ENCODE assay signal across 29 cellular contexts in the genomic region with DNA sequence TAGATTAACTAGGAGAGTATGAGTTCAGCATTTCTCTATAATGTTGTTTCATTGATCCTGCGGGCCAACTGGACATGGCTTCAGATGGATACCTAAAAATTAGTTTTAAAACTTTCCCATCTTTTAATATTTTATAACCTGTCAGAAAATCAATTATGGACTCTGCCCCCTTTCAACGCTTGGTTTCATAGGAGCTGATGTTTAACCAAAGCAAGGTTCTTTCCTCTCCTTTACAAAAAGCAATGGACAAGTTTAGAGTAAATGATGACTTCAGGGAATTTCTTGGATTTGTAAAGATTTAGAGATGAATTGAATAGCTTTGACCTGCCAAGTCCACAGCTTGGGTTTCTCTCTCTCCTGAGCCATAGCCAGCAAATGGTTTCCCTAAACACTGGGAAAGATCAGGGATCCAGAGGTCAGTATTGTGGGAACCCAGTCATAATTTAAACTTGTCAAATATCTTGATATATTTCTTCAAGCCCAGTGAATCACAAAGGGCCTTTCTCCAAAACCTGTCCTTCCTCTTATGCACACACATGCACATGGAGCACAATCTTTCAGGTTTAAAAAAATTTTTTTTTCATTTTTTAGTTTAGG.
DNase-seq lines count a peak whose midpoint lies in the region; ATAC-seq, FAIRE-seq and TF ChIP-seq lines count a peak whose summit lies in the region.
"Had no signal": no experiment of that assay in that cellular context is flagged by ENCODE, and none has a peak within 500 bp of the region (broad histone marks: within the 10 kb centered on the region; RNA-seq: fewer than 3 reads in every experiment).

No MANE protein-coding gene starts in this region.

- H3K9ac ChIP-seq in colonic mucosa (ENCODE audit: low read depth in 2 of 2, low read length in 2 of 2), result no peak overlapping the region
- no peak overlapping the region for H3K9ac ChIP-seq in HepG2 (ENCODE audit: insufficient read depth, low read depth, low read length)
- H3K9ac ChIP-seq: BLaER1, parathyroid adenoma had no signal

- no peak overlapping the region for H2AFZ ChIP-seq in HepG2 (ENCODE audit: low read length)
- H2AFZ ChIP-seq: parathyroid adenoma had no signal

- DNase-seq in HT1080 (ENCODE audit: low read depth) (peak; percentile 38), colonic mucosa (no peak), HepG2 (ENCODE audit: low spot score) (no peak), stromal cell of bone marrow (ENCODE audit: low read depth) (peak; percentile 55), AG08395 (ENCODE audit: low spot score) (no peak), T-helper 9 cell (no peak)
- DNase-seq: activated CD4-positive, alpha-beta T cell treated with anti-CD3 and anti-CD28 coated beads for 36 hours; activated CD8-positive, alpha-beta memory T cell treated with anti-CD3 and anti-CD28 coated beads, Interleukin-2, amount 50 U/mL, for 48 hours; activated CD8-positive, alpha-beta T cell treated with anti-CD3 and anti-CD28 coated beads for 36 hours; activated naive CD4-positive, alpha-beta T cell treated with anti-CD3 and anti-CD28 coated beads, Interleukin-2, amount 50 U/mL, for 16 hours; DMS53; heart left ventricle; NCI-H1694; NCI-H446; NCI-H748 treated with DMSO at 0.1 percent for 48 hours; right cardiac atrium; SJCRH30; stimulated activated CD4-positive, alpha-beta T cell treated with anti-CD3 and anti-CD28 coated beads, Interleukin-2, amount 100 ng/mL, for 48 hours; stimulated activated naive CD8-positive, alpha-beta T cell treated with anti-CD3 and anti-CD28 coated beads, Interleukin-15, amount 100 ng/mL, for 72 hours; SW 1271; uterus had no signal

- POLR2A ChIA-PET in HepG2 (lab: Yijun Ruan, JAX), result no interaction called here

- TF ChIP-seq POLR2A in HepG2 (IDR thresholded peaks at IDR 0.05; ENCODE audit: insufficient read depth in 1 of 2, low read depth in 2 of 2, low read length in 2 of 2), result no peak

- intact Hi-C loops in colonic mucosa (cut with DNase I) (no loop called here), HepG2 (cut with micrococcal nuclease; ENCODE audit: unreplicated experiment) (no loop called here)

- in situ Hi-C loops in HepG2 (cut with HindIII; ENCODE audit: extremely low pct_ligation_motif_present, low pct_unique_long_range_greater_than_20kb), result no loop called here

- no peaks in the 10 kb centered on the region for H3K9me3 ChIP-seq in colonic mucosa
- no peaks in the 10 kb centered on the region for H3K9me3 ChIP-seq in HepG2 (ENCODE audit: low read length)
- H3K9me3 ChIP-seq: BLaER1, breast epithelium, heart left ventricle, SJCRH30, uterus had no signal

- TF ChIP-seq EP300 in HepG2 (IDR thresholded peaks at IDR 0.05; ENCODE audit: low read depth in 2 of 2, low read length in 2 of 2) (no peak), HepG2 (CRISPR knock-in tag; IDR thresholded peaks at IDR 0.05; ENCODE audit: borderline replicate concordance) (no peak)

- no peak overlapping the region for H3K4me2 ChIP-seq in HepG2 (ENCODE audit: low read depth, low read length)
- H3K4me2 ChIP-seq: BLaER1 had no signal

- H3K27ac ChIP-seq in colonic mucosa (peak overlapping the region; percentile 89), HepG2 (ENCODE audit: extremely low read length, insufficient read depth, low read length) (no peak overlapping the region)
- H3K27ac ChIP-seq: BLaER1, breast epithelium, foreskin keratinocyte, heart left ventricle, parathyroid adenoma, SJCRH30, uterus had no signal

- BruUV-seq in HepG2 (replicated peaks; lab: Mats Ljungman, UMichigan), result no TSS peak

- no peaks in the 10 kb centered on the region for H3K36me3 ChIP-seq in colonic mucosa
- H3K36me3 ChIP-seq in HepG2 (replicated peaks in 1 of 2; ENCODE audit: control insufficient read depth in 1 of 2, insufficient read depth in 2 of 2, low read length in 2 of 2), result no peaks in the 10 kb centered on the region
- H3K36me3 ChIP-seq: BLaER1, breast epithelium, heart left ventricle, SJCRH30, uterus had no signal

- H3K27me3 ChIP-seq in colonic mucosa, result no peaks in the 10 kb centered on the region
- H3K27me3 ChIP-seq in HepG2 (ENCODE audit: control insufficient read depth in 1 of 2, insufficient read depth in 2 of 2, low read length in 2 of 2), result no peaks in the 10 kb centered on the region; a peak in 1 of 5 replicates
- H3K27me3 ChIP-seq: BLaER1, breast epithelium, foreskin keratinocyte, heart left ventricle, SJCRH30, uterus had no signal

- FAIRE-seq in HepG2 (lab: Jason Lieb, UNC), result no peak
- FAIRE-seq: keratinocyte had no signal

- H3K4me1 ChIP-seq in colonic mucosa, result no peaks in the 10 kb centered on the region
- 0 out of 2 replicates have a peak, but pooled peaks cover 6% of the 10 kb centered on the region for H3K4me1 ChIP-seq in HepG2 (ENCODE audit: insufficient read depth, low read length)
- H3K4me1 ChIP-seq: breast epithelium, parathyroid adenoma, SJCRH30, uterus had no signal

- CTCF ChIA-PET in HepG2 (lab: Yijun Ruan, JAX; ENCODE audit: low intra/inter-chr PET ratio, low total read pairs), result no interaction called here

- H4K20me1 ChIP-seq in HepG2 (ENCODE audit: insufficient read depth, low read length), result no peaks in the 10 kb centered on the region
- H4K20me1 ChIP-seq: BLaER1 had no signal

- no peak for ATAC-seq in HepG2
- ATAC-seq in HG02571 (IDR thresholded peaks at IDR 0.05; ENCODE audit: unreplicated experiment), result no peak
- ATAC-seq: activated CD4-positive, alpha-beta T cell treated with anti-CD3 and anti-CD28 coated beads for 36 hours; activated CD8-positive, alpha-beta T cell treated with anti-CD3 and anti-CD28 coated beads for 36 hours; foreskin keratinocyte; HCT116; heart left ventricle; right cardiac atrium; stimulated activated naive CD8-positive, alpha-beta T cell treated with anti-CD3 and anti-CD28 coated beads, Interleukin-15, amount 100 ng/mL, for 72 hours had no signal

- TF ChIP-seq CTCF in colonic mucosa (IDR thresholded peaks at IDR 0.05) (no peak), HepG2 (CRISPR knock-in tag; IDR thresholded peaks at IDR 0.05) (no peak)

- WGBS in HepG2 (ENCODE audit: low lambda C conversion rate), result 5% methylated on average over 2 of the region's 2 CpGs

- H3K79me2 ChIP-seq in HepG2 (ENCODE audit: insufficient read depth, low read length), result no peaks in the 10 kb centered on the region
- H3K79me2 ChIP-seq: parathyroid adenoma had no signal

- H3K4me3 ChIP-seq in colonic mucosa, result no peak overlapping the region
- H3K4me3 ChIP-seq in HepG2 (replicated peaks in 1 of 3; ENCODE audit: insufficient read depth in 1 of 3, low read depth in 2 of 3, low read length in 3 of 3), result no peak overlapping the region
- H3K4me3 ChIP-seq: BLaER1, breast epithelium, heart left ventricle, lung, SJCRH30, uterus had no signal

- TF ChIP-seq RAD21 in HepG2 (CRISPR knock-in tag; IDR thresholded peaks at IDR 0.05), result no peak

TF ChIP-seq in HepG2, 621 proteins besides CTCF, POLR2A, EP300 and RAD21:
- TF ChIP-seq MAFK (conservative IDR thresholded peaks at IDR 0.05 in 1 of 2, IDR thresholded peaks at IDR 0.05 in 1 of 2; ENCODE audit: low read length in 2 of 2) (0 out of 4 replicates have a peak, but pooled peaks have one; percentile 1 to 12), HNF4A (CRISPR knock-in tag; IDR thresholded peaks at IDR 0.05) (0 out of 2 replicates have a peak, but pooled peaks have one; percentile 21), ZNF451 (CRISPR knock-in tag; IDR thresholded peaks at IDR 0.05) (no peak), PAXIP1 (CRISPR knock-in tag; conservative IDR thresholded peaks at IDR 0.05) (0 out of 2 replicates have a peak, but pooled peaks have one; percentile 21)

Comparison
In these comparisons a context has a peak if more than half of its experiments do, and no peak if none do; other contexts are left out.
1. DNase-seq: peak in HT1080 (single experiment) and stromal cell of bone marrow (single experiment); none in colonic mucosa (single experiment), HepG2 (single experiment), AG08395 (single experiment) and T-helper 9 cell (single experiment).